In genomic region chr9:33329117-33329563, GRCh38 we compare ENCODE assay signal across 1 cellular context.
TF ChIP-seq lines count a peak whose summit lies in the region.

No MANE protein-coding gene starts in this region.

TF ChIP-seq in liver, 16 proteins besides CTCF, POLR2A, EP300 and RAD21 (continued from another document):
- TF ChIP-seq ZBTB33 (IDR thresholded peaks at IDR 0.05) (peak; percentile 85), EGR1 (IDR thresholded peaks at IDR 0.05; ENCODE audit: low read depth in 2 of 2) (peak in 1 of 2 donors; percentile 81), ATF3 (IDR thresholded peaks at IDR 0.05) (peak; percentile 82), TAF1 (conservative IDR thresholded peaks at IDR 0.05) (no peak), FOXA1 (IDR thresholded peaks at IDR 0.05) (peak; percentile 64), MAX (IDR thresholded peaks at IDR 0.05) (peak; percentile 94), HNF4A (conservative IDR thresholded peaks at IDR 0.05) (peak; percentile 80 to 90), SP1 (IDR thresholded peaks at IDR 0.05) (peak; percentile 93), NR2F2 (IDR thresholded peaks at IDR 0.05) (no peak)
TF ChIP-seq in liver: peak in this region for 14.
